In the genomic region with DNA sequence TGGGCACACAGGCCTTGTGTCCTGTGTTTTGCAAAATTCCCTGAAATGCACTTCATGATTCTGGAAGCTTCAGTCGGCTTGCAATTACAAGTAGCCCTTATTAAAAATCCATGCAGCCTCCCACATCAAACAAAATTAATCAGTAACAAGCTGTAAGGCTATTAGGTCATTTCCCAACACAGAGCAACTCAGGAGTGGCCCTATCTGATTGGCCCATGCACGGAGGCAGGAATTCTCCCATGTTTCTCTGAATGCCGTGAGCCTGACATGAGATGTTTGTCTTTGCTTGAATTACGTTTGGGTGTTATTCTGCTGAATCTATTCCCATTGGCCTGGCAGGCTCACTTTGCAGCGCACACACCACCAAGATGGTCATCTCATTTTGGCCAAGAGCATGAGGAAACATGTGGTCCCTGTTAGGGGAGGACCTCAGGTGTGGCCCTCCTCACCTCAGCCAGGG, we compare ENCODE assay signal across 18 cellular contexts. TPM values are rescaled to one million over a fixed set of nuclear protein-coding genes. Genes with fewer than 3 reads are reported as not detected.
DNase-seq lines count a peak whose midpoint lies in the region; ATAC-seq and TF ChIP-seq lines count a peak whose summit lies in the region.
"Had no signal": no experiment of that assay in that cellular context is flagged by ENCODE, and none has a peak within 500 bp of the region (broad histone marks: within the 10 kb centered on the region; RNA-seq: fewer than 3 reads in every experiment).

No MANE protein-coding gene starts in this region.

- H3K27me3 Mint-ChIP-seq in brain: peaks cover 14% of the 10 kb centered on the region
- peaks cover 7 to 12% of the 10 kb centered on the region in 2 donors for H3K27me3 Mint-ChIP-seq in natural killer cell treated with Interleukin-12 subunit alpha and Interleukin-12 subunit beta and Interleukin-15 and Interleukin-18, amount 100 ng/mL, for 72 hours

- H3K27ac Mint-ChIP-seq in brain: peak overlapping the region in 3 of 5 experiments; percentile 35 to 59 (median 56)
- no peak overlapping the region for H3K27ac Mint-ChIP-seq in natural killer cell treated with Interleukin-12 subunit alpha and Interleukin-12 subunit beta and Interleukin-15 and Interleukin-18, amount 100 ng/mL, for 72 hours

- no peaks in the 10 kb centered on the region for H3K36me3 Mint-ChIP-seq in brain
- no peaks in the 10 kb centered on the region for H3K36me3 Mint-ChIP-seq in natural killer cell treated with Interleukin-12 subunit alpha and Interleukin-12 subunit beta and Interleukin-15 and Interleukin-18, amount 100 ng/mL, for 72 hours

- peaks cover 0 to 13% (median 2%) of the 10 kb centered on the region in 5 experiments for H3K9me3 Mint-ChIP-seq in brain
- H3K9me3 Mint-ChIP-seq in natural killer cell treated with Interleukin-12 subunit alpha and Interleukin-12 subunit beta and Interleukin-15 and Interleukin-18, amount 100 ng/mL, for 72 hours: no peaks in the 10 kb centered on the region

- intact Hi-C loops in posterior vena cava (cut with DNase I): no loop called here

- ATAC-seq in GM18520 (IDR thresholded peaks at IDR 0.05; ENCODE audit: unreplicated experiment): no peak
- no peak for ATAC-seq in natural killer cell treated with Interleukin-12 subunit alpha and Interleukin-12 subunit beta and Interleukin-15 and Interleukin-18, amount 100 ng/mL, for 72 hours
- ATAC-seq: gastroesophageal sphincter had no signal

- peaks cover 28% of the 10 kb centered on the region for H3K4me1 Mint-ChIP-seq in brain
- no peaks in the 10 kb centered on the region for H3K4me1 Mint-ChIP-seq in natural killer cell treated with Interleukin-12 subunit alpha and Interleukin-12 subunit beta and Interleukin-15 and Interleukin-18, amount 100 ng/mL, for 72 hours (ENCODE audit: low read depth in 2 of 2)

- in situ Hi-C loops in Caki2 (cut with HindIII; ENCODE audit: low pct_unique_long_range_greater_than_20kb, low sequenced_read_pairs): no loop called here

- no peak for TF ChIP-seq CTCF in brain (conservative IDR thresholded peaks at IDR 0.05)

- no peak overlapping the region for H3K4me3 Mint-ChIP-seq in brain
- H3K4me3 Mint-ChIP-seq in natural killer cell treated with Interleukin-12 subunit alpha and Interleukin-12 subunit beta and Interleukin-15 and Interleukin-18, amount 100 ng/mL, for 72 hours: no peak overlapping the region

- DNase-seq in Caki2 (ENCODE audit: low read depth) (peak; percentile 88), kidney tubule cell (ENCODE audit: low spot score) (peak; percentile 87), non-pigmented ciliary epithelial cell (ENCODE audit: low read depth) (peak; percentile 8), posterior vena cava (ENCODE audit: low spot score) (no peak), NCI-H345 (lab: John Stamatoyannopoulos, UW) (no peak)
- DNase-seq in natural killer cell treated with Interleukin-12 subunit alpha and Interleukin-12 subunit beta and Interleukin-15 and Interleukin-18, amount 100 ng/mL, for 72 hours (ENCODE audit: low spot score): no peak
- DNase-seq: activated effector memory CD4-positive, alpha-beta T cell treated with anti-CD3 and anti-CD28 coated beads, Interleukin-2, amount 50 U/mL, for 16 hours; NCI-H1694; NCI-H510A treated with DMSO at 0.1 percent for 48 hours; SIG-M5 had no signal

RNA-seq across cellular contexts. Expression of gene FOXL3, which starts 36.9 kb away (rescaled TPM):
- total RNA-seq in Caki2 (2014; rRNA removed; shearing (Covaris generic); ENCODE audit: low replicate concordance): not detected in 2 replicates
- not detected for polyA plus RNA-seq in brain (ENCODE audit: insufficient read depth, low read depth, low replicate concordance)
- not detected for total RNA-seq in posterior vena cava
- not detected for total RNA-seq in natural killer cell treated with Interleukin-12 subunit alpha and Interleukin-12 subunit beta and Interleukin-15 and Interleukin-18, amount 100 ng/mL, for 72 hours
- total RNA-seq: endothelial cell of umbilical vein; gastroesophageal sphincter; H4; HT1080; pulmonary artery endothelial cell; T-helper 2 cell treated with Interferon-gamma antibody and Interleukin-4, amounts not matched to agents 100 ng/mL and 5 ng/mL, for 36 hours had no signal
- polyA plus RNA-seq: endothelial cell of umbilical vein had no signal

Comparison
In these comparisons a context has a peak if more than half of its experiments do, and no peak if none do; other contexts are left out.
1. DNase-seq: peak in Caki2 (single experiment), kidney tubule cell (single experiment) and non-pigmented ciliary epithelial cell (single experiment); none in posterior vena cava (single experiment), NCI-H345 (single experiment) and natural killer cell treated with Interleukin-12 subunit alpha and Interleukin-12 subunit beta and Interleukin-15 and Interleukin-18, amount 100 ng/mL, for 72 hours (single experiment).
2. H3K27ac Mint-ChIP-seq: peak in brain (3 of 5); none in natural killer cell treated with Interleukin-12 subunit alpha and Interleukin-12 subunit beta and Interleukin-15 and Interleukin-18, amount 100 ng/mL, for 72 hours (0 of 2).